ENCODE assay signal across 1 cellular context in the genomic region with DNA sequence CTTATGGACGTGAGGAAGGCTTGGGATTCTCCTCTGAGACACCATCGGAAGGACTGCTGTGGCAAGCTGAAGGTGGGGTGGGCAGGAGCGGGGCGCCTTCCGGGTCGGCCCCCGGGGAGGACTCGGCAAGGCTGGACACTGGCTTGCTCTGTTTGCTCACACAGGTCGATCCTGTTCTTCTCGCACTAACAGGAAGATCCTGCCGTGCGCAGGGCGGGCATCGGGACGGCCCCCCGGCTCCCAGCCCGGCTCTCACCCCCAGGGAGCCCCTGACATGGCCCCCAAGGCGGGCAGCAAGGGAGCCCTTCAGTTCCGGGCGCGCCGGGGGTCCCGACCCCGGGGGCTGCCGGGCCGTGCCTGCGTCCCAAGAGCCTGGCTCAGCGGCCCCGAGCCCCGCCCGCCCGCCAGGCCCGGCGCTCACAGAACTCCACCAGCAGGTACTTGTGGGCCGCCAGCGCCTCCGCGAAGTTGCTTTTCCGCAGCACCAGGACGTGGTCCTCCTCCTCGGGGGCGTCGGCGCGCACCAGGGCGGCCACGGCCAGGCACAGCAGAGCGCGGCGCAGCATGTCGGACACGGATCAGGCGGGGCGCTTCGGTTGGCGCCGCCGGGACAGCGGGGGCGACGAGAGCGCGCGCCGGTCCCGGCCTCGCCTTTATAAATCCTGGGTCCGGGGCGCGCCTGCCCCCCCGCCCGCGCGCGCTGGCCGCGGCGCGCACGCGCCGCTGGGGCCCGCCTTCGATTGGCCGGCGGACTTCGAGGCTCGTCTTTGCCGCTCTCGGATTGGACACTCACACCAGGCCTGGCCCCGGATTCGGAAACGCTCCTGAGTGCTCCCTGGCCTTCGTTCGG.
TF ChIP-seq lines count a peak whose summit lies in the region.

P4HB (minus strand) TSS at position 630 of the 850 bp plus-strand sequence; CDS start at position 566, 64 bp downstream.

TF ChIP-seq in K562, 482 proteins besides CTCF, POLR2A, EP300 and RAD21 (continued from another document and continues in another):
- TF ChIP-seq UBTF (IDR thresholded peaks at IDR 0.05; ENCODE audit: borderline replicate concordance in 1 of 2, low read depth in 2 of 2, low read length in 2 of 2) (no peak), NR1H2 (CRISPR knock-in tag; IDR thresholded peaks at IDR 0.05) (no peak), MYNN (IDR thresholded peaks at IDR 0.05) (no peak), MYNN (CRISPR knock-in tag; IDR thresholded peaks at IDR 0.05) (no peak), E2F3 (CRISPR knock-in tag; IDR thresholded peaks at IDR 0.05) (no peak), ZNF583 (CRISPR knock-in tag; IDR thresholded peaks at IDR 0.05) (peak; percentile 92; the same call in 1 of the 2 replicates), NONO (IDR thresholded peaks at IDR 0.05; ENCODE audit: low read depth in 2 of 2, low read length in 1 of 2) (peak; percentile 82 to 97), MYBL2 (IDR thresholded peaks at IDR 0.05; ENCODE audit: low read depth) (no peak), MYBL2 (CRISPR knock-in tag; IDR thresholded peaks at IDR 0.05; ENCODE audit: borderline replicate concordance) (no peak), ZNF354B (CRISPR knock-in tag; IDR thresholded peaks at IDR 0.05) (no peak), SRF (CRISPR knock-in tag; IDR thresholded peaks at IDR 0.05) (no peak), XRCC4 (IDR thresholded peaks at IDR 0.05; ENCODE audit: extremely low read depth, insufficient read depth, insufficient read length) (no peak), NFATC3 (IDR thresholded peaks at IDR 0.05) (no peak), SP2 (IDR thresholded peaks at IDR 0.05; ENCODE audit: extremely low read depth, low read depth, low read length, poor library complexity, severe bottlenecking) (no peak), E2F5 (CRISPR knock-in tag; IDR thresholded peaks at IDR 0.05) (0 out of 2 replicates have a peak, but pooled peaks have one; percentile 27), OTX1 (CRISPR knock-in tag; IDR thresholded peaks at IDR 0.05) (no peak), ZNF57 (CRISPR knock-in tag; IDR thresholded peaks at IDR 0.05) (no peak), GATAD2A (IDR thresholded peaks at IDR 0.05) (0 out of 2 replicates have a peak, but pooled peaks have one; percentile 28), ERF (CRISPR knock-in tag; IDR thresholded peaks at IDR 0.05) (no peak), XRCC3 (IDR thresholded peaks at IDR 0.05) (no peak), POLR2AphosphoS5 (IDR thresholded peaks at IDR 0.05; ENCODE audit: control insufficient read depth, insufficient read depth, low read depth, low read length) (peak; percentile 85), PTBP1 (IDR thresholded peaks at IDR 0.05; ENCODE audit: low read depth, low read length) (no peak), RAD51 (IDR thresholded peaks at IDR 0.05; ENCODE audit: borderline replicate concordance, low read depth) (no peak), NCOA4 (IDR thresholded peaks at IDR 0.05; ENCODE audit: partially characterized antibody) (no peak), POU5F1 (IDR thresholded peaks at IDR 0.05; ENCODE audit: borderline replicate concordance, low read depth, low read length, partially characterized antibody) (no peak), GABPA (tag; conservative IDR thresholded peaks at IDR 0.05; ENCODE audit: low read depth) (no peak), PTTG1 (tag; IDR thresholded peaks at IDR 0.05; ENCODE audit: low read depth) (no peak), ZFP1 (CRISPR knock-in tag; IDR thresholded peaks at IDR 0.05) (no peak), PTRF (tag; IDR thresholded peaks at IDR 0.05) (no peak), GTF2B (IDR thresholded peaks at IDR 0.05; ENCODE audit: extremely low read depth, insufficient read length) (peak; percentile 68), TCF3 (CRISPR knock-in tag; IDR thresholded peaks at IDR 0.05) (no peak), NFYB (IDR thresholded peaks at IDR 0.05; ENCODE audit: extremely low read depth, insufficient read length) (no peak), ZNF696 (CRISPR knock-in tag; conservative IDR thresholded peaks at IDR 0.05) (no peak), ZBTB7A (IDR thresholded peaks at IDR 0.05; ENCODE audit: borderline replicate concordance, control insufficient read depth, low read depth, low read length) (peak; percentile 74), ETV6 (IDR thresholded peaks at IDR 0.05; ENCODE audit: borderline replicate concordance in 1 of 2, low read depth in 2 of 2, low read length in 1 of 2) (no peak), ETV6 (CRISPR knock-in tag; IDR thresholded peaks at IDR 0.05; ENCODE audit: borderline replicate concordance) (no peak), CHD1 (IDR thresholded peaks at IDR 0.05; ENCODE audit: low read length) (peak; percentile 87), NEUROD1 (IDR thresholded peaks at IDR 0.05; ENCODE audit: borderline replicate concordance, low read depth, low read length, partially characterized antibody) (no peak), ARHGAP35 (IDR thresholded peaks at IDR 0.05; ENCODE audit: partially characterized antibody) (no peak), JUN (IDR thresholded peaks at IDR 0.05; ENCODE audit: borderline replicate concordance, low read depth, low read length) (no peak), JUN (CRISPR knock-in tag; IDR thresholded peaks at IDR 0.05; ENCODE audit: borderline replicate concordance) (0 out of 2 replicates have a peak, but pooled peaks have one; percentile 78)
- TF ChIP-seq, protein P1, sequence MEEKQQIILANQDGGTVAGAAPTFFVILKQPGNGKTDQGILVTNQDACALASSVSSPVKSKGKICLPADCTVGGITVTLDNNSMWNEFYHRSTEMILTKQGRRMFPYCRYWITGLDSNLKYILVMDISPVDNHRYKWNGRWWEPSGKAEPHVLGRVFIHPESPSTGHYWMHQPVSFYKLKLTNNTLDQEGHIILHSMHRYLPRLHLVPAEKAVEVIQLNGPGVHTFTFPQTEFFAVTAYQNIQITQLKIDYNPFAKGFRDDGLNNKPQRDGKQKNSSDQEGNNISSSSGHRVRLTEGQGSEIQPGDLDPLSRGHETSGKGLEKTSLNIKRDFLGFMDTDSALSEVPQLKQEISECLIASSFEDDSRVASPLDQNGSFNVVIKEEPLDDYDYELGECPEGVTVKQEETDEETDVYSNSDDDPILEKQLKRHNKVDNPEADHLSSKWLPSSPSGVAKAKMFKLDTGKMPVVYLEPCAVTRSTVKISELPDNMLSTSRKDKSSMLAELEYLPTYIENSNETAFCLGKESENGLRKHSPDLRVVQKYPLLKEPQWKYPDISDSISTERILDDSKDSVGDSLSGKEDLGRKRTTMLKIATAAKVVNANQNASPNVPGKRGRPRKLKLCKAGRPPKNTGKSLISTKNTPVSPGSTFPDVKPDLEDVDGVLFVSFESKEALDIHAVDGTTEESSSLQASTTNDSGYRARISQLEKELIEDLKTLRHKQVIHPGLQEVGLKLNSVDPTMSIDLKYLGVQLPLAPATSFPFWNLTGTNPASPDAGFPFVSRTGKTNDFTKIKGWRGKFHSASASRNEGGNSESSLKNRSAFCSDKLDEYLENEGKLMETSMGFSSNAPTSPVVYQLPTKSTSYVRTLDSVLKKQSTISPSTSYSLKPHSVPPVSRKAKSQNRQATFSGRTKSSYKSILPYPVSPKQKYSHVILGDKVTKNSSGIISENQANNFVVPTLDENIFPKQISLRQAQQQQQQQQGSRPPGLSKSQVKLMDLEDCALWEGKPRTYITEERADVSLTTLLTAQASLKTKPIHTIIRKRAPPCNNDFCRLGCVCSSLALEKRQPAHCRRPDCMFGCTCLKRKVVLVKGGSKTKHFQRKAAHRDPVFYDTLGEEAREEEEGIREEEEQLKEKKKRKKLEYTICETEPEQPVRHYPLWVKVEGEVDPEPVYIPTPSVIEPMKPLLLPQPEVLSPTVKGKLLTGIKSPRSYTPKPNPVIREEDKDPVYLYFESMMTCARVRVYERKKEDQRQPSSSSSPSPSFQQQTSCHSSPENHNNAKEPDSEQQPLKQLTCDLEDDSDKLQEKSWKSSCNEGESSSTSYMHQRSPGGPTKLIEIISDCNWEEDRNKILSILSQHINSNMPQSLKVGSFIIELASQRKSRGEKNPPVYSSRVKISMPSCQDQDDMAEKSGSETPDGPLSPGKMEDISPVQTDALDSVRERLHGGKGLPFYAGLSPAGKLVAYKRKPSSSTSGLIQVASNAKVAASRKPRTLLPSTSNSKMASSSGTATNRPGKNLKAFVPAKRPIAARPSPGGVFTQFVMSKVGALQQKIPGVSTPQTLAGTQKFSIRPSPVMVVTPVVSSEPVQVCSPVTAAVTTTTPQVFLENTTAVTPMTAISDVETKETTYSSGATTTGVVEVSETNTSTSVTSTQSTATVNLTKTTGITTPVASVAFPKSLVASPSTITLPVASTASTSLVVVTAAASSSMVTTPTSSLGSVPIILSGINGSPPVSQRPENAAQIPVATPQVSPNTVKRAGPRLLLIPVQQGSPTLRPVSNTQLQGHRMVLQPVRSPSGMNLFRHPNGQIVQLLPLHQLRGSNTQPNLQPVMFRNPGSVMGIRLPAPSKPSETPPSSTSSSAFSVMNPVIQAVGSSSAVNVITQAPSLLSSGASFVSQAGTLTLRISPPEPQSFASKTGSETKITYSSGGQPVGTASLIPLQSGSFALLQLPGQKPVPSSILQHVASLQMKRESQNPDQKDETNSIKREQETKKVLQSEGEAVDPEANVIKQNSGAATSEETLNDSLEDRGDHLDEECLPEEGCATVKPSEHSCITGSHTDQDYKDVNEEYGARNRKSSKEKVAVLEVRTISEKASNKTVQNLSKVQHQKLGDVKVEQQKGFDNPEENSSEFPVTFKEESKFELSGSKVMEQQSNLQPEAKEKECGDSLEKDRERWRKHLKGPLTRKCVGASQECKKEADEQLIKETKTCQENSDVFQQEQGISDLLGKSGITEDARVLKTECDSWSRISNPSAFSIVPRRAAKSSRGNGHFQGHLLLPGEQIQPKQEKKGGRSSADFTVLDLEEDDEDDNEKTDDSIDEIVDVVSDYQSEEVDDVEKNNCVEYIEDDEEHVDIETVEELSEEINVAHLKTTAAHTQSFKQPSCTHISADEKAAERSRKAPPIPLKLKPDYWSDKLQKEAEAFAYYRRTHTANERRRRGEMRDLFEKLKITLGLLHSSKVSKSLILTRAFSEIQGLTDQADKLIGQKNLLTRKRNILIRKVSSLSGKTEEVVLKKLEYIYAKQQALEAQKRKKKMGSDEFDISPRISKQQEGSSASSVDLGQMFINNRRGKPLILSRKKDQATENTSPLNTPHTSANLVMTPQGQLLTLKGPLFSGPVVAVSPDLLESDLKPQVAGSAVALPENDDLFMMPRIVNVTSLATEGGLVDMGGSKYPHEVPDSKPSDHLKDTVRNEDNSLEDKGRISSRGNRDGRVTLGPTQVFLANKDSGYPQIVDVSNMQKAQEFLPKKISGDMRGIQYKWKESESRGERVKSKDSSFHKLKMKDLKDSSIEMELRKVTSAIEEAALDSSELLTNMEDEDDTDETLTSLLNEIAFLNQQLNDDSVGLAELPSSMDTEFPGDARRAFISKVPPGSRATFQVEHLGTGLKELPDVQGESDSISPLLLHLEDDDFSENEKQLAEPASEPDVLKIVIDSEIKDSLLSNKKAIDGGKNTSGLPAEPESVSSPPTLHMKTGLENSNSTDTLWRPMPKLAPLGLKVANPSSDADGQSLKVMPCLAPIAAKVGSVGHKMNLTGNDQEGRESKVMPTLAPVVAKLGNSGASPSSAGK (IDR thresholded peaks at IDR 0.05): no peak
- TF ChIP-seq, protein P2, sequence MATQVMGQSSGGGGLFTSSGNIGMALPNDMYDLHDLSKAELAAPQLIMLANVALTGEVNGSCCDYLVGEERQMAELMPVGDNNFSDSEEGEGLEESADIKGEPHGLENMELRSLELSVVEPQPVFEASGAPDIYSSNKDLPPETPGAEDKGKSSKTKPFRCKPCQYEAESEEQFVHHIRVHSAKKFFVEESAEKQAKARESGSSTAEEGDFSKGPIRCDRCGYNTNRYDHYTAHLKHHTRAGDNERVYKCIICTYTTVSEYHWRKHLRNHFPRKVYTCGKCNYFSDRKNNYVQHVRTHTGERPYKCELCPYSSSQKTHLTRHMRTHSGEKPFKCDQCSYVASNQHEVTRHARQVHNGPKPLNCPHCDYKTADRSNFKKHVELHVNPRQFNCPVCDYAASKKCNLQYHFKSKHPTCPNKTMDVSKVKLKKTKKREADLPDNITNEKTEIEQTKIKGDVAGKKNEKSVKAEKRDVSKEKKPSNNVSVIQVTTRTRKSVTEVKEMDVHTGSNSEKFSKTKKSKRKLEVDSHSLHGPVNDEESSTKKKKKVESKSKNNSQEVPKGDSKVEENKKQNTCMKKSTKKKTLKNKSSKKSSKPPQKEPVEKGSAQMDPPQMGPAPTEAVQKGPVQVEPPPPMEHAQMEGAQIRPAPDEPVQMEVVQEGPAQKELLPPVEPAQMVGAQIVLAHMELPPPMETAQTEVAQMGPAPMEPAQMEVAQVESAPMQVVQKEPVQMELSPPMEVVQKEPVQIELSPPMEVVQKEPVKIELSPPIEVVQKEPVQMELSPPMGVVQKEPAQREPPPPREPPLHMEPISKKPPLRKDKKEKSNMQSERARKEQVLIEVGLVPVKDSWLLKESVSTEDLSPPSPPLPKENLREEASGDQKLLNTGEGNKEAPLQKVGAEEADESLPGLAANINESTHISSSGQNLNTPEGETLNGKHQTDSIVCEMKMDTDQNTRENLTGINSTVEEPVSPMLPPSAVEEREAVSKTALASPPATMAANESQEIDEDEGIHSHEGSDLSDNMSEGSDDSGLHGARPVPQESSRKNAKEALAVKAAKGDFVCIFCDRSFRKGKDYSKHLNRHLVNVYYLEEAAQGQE (CRISPR knock-in tag; IDR thresholded peaks at IDR 0.05; ENCODE audit: low read depth): no peak
